ENCODE assay signal across 10 cellular contexts in genomic region chr10:96700477-96701099, GRCh38. TPM values are rescaled to one million over a fixed set of nuclear protein-coding genes. Genes with fewer than 3 reads are reported as not detected.
DNase-seq lines count a peak whose midpoint lies in the region; ATAC-seq and TF ChIP-seq lines count a peak whose summit lies in the region.
"Had no signal": no experiment of that assay in that cellular context is flagged by ENCODE, and none has a peak within 500 bp of the region (broad histone marks: within the 10 kb centered on the region; RNA-seq: fewer than 3 reads in every experiment).

No MANE protein-coding gene starts in this region.

- CTCF ChIA-PET in OCI-LY7 (lab: Charles Lee; ENCODE audit: unreplicated experiment) = no interaction called here
- CTCF ChIA-PET in activated CD8-positive, alpha-beta T cell treated with anti-CD3 and anti-CD28 coated beads for 36 hours (lab: Charles Lee) = no interaction called here

- POLR2A ChIA-PET in OCI-LY7 (lab: Charles Lee) = interaction anchor here (0.5 to 3.7 kb wide), 12 partner anchors 8 to 835 kb away, joined by 3 to 22 read pairs (median 4); no protein-coding TSS in a partner anchor
- POLR2A ChIA-PET in activated CD8-positive, alpha-beta T cell treated with anti-CD3 and anti-CD28 coated beads for 36 hours (lab: Charles Lee) = no interaction called here

- ATAC-seq in activated T-cell treated with anti-CD3 and anti-CD28 coated beads, Interleukin-2, amount 50 U/mL, for 4 hours = no peak
- no peak for ATAC-seq in activated T-cell treated with anti-CD3 and anti-CD28 coated beads, Interleukin-2, amount 50 U/mL, for 72 hours (replicated peaks in 1 of 2)
- ATAC-seq in HG02938 (IDR thresholded peaks at IDR 0.05; ENCODE audit: unreplicated experiment) = peak; percentile 66
- no peak for ATAC-seq in activated CD8-positive, alpha-beta T cell treated with anti-CD3 and anti-CD28 coated beads for 36 hours
- ATAC-seq: A549 had no signal

- BruUV-seq in OCI-LY7 (replicated peaks; lab: Mats Ljungman, UMichigan) = no TSS peak

- TF ChIP-seq EP300 in transverse colon (IDR thresholded peaks at IDR 0.05; ENCODE audit: low read depth) = no peak

- no peak overlapping the region; the same call in 1 of the 2 replicates for H2AFZ ChIP-seq in OCI-LY7 (ENCODE audit: low read length)

- H3K79me2 ChIP-seq in OCI-LY7 (ENCODE audit: insufficient read depth, low read depth, low read length) = peaks cover 100% of the 10 kb centered on the region

- no peaks in the 10 kb centered on the region for H3K9me3 Mint-ChIP-seq in activated T-cell treated with anti-CD3 and anti-CD28 coated beads, Interleukin-2, amount 50 U/mL, for 4 hours
- no peaks in the 10 kb centered on the region for H3K9me3 Mint-ChIP-seq in activated T-cell treated with anti-CD3 and anti-CD28 coated beads, Interleukin-2, amount 50 U/mL, for 72 hours
- no peaks in the 10 kb centered on the region for H3K9me3 Mint-ChIP-seq in activated CD8-positive, alpha-beta T cell treated with anti-CD3 and anti-CD28 coated beads for 36 hours

- peak overlapping the region; percentile 92 for H3K4me2 ChIP-seq in OCI-LY7 (ENCODE audit: low read length)
- H3K4me2 ChIP-seq: A549 had no signal

- H3K9me2 ChIP-seq in OCI-LY7 (ENCODE audit: insufficient read depth, low read length) = no peaks in the 10 kb centered on the region

- no peaks in the 10 kb centered on the region for H3K27me3 Mint-ChIP-seq in activated T-cell treated with anti-CD3 and anti-CD28 coated beads, Interleukin-2, amount 50 U/mL, for 4 hours (ENCODE audit: low read depth)
- no peaks in the 10 kb centered on the region for H3K27me3 Mint-ChIP-seq in activated T-cell treated with anti-CD3 and anti-CD28 coated beads, Interleukin-2, amount 50 U/mL, for 72 hours (ENCODE audit: low read depth)
- no peaks in the 10 kb centered on the region for H3K27me3 Mint-ChIP-seq in activated CD8-positive, alpha-beta T cell treated with anti-CD3 and anti-CD28 coated beads for 36 hours

- TF ChIP-seq CTCF in OCI-LY7 (conservative IDR thresholded peaks at IDR 0.05; ENCODE audit: low read length) = no peak
- no peak for TF ChIP-seq CTCF in transverse colon (IDR thresholded peaks at IDR 0.05)
- TF ChIP-seq CTCF in activated CD8-positive, alpha-beta T cell treated with anti-CD3 and anti-CD28 coated beads for 36 hours (IDR thresholded peaks at IDR 0.05) = no peak

- H3K9me3 ChIP-seq in OCI-LY7 (ENCODE audit: low read length) (no peaks in the 10 kb centered on the region), transverse colon (no peaks in the 10 kb centered on the region)
- H3K9me3 ChIP-seq: A549 had no signal

- no peaks in the 10 kb centered on the region for H3K27me3 ChIP-seq in transverse colon

- H3K4me3 ChIP-seq in OCI-LY7 (ENCODE audit: low read depth, low read length, poor library complexity, severe bottlenecking) = peak overlapping the region; percentile 75
- H3K4me3 ChIP-seq in transverse colon = no peak overlapping the region
- H3K4me3 ChIP-seq: A549, skin epidermis had no signal

- no peak overlapping the region for H3K27ac Mint-ChIP-seq in activated T-cell treated with anti-CD3 and anti-CD28 coated beads, Interleukin-2, amount 50 U/mL, for 72 hours
- H3K27ac Mint-ChIP-seq in activated CD8-positive, alpha-beta T cell treated with anti-CD3 and anti-CD28 coated beads for 36 hours = no peak overlapping the region

- H3K27ac ChIP-seq in OCI-LY7 (ENCODE audit: low read depth, low read length, poor library complexity, severe bottlenecking) (peak overlapping the region; percentile 96), transverse colon (peak overlapping the region in 3 of 4 donors; percentile 7 to 52 (median 7))
- H3K27ac ChIP-seq: A549 had no signal

- TF ChIP-seq POLR2A in transverse colon (IDR thresholded peaks at IDR 0.05) = no peak

- in situ Hi-C loops in transverse colon (cut with MboI; ENCODE audit: low pct_ligation_motif_present in 1 of 4, low pct_unique_long_range_greater_than_20kb in 1 of 4, low sequenced_read_pairs in 3 of 4) = no loop called here

- peaks cover 81% of the 10 kb centered on the region for H3K4me1 ChIP-seq in OCI-LY7 (ENCODE audit: insufficient read depth, low read length, poor library complexity, severe bottlenecking)
- peaks cover 0 to 1% (median 0%) of the 10 kb centered on the region in 4 donors for H3K4me1 ChIP-seq in transverse colon
- H3K4me1 ChIP-seq: A549 had no signal

- H3K36me3 Mint-ChIP-seq in activated T-cell treated with anti-CD3 and anti-CD28 coated beads, Interleukin-2, amount 50 U/mL, for 4 hours (ENCODE audit: insufficient read depth) = no peaks in the 10 kb centered on the region
- H3K36me3 Mint-ChIP-seq in activated T-cell treated with anti-CD3 and anti-CD28 coated beads, Interleukin-2, amount 50 U/mL, for 72 hours (ENCODE audit: insufficient read depth in 2 of 2) = no peaks in the 10 kb centered on the region
- H3K36me3 Mint-ChIP-seq in activated CD8-positive, alpha-beta T cell treated with anti-CD3 and anti-CD28 coated beads for 36 hours (ENCODE audit: low read depth) = no peaks in the 10 kb centered on the region

- intact Hi-C loops in OCI-LY7 (cut with micrococcal nuclease; ENCODE audit: unreplicated experiment) = loop anchor here (1.0 to 5.0 kb wide), 2 partner anchors 20 to 132 kb away; partner anchors contain the start of genes LCOR and PIK3AP1
- intact Hi-C loops in transverse colon (cut with DNase I; ENCODE audit: low total_unique reads) = no loop called here
- intact Hi-C loops in activated CD8-positive, alpha-beta T cell treated with anti-CD3 and anti-CD28 coated beads for 36 hours (cut with micrococcal nuclease) = no loop called here

- H3K4me3 Mint-ChIP-seq in activated T-cell treated with anti-CD3 and anti-CD28 coated beads, Interleukin-2, amount 50 U/mL, for 4 hours = peak overlapping the region; percentile 53
- no peak overlapping the region for H3K4me3 Mint-ChIP-seq in activated T-cell treated with anti-CD3 and anti-CD28 coated beads, Interleukin-2, amount 50 U/mL, for 72 hours
- no peak overlapping the region for H3K4me3 Mint-ChIP-seq in activated CD8-positive, alpha-beta T cell treated with anti-CD3 and anti-CD28 coated beads for 36 hours

- peaks cover 17% of the 10 kb centered on the region for H3K4me1 Mint-ChIP-seq in activated T-cell treated with anti-CD3 and anti-CD28 coated beads, Interleukin-2, amount 50 U/mL, for 4 hours (ENCODE audit: low read depth)
- peaks cover 12% of the 10 kb centered on the region for H3K4me1 Mint-ChIP-seq in activated T-cell treated with anti-CD3 and anti-CD28 coated beads, Interleukin-2, amount 50 U/mL, for 72 hours (ENCODE audit: low read depth)
- H3K4me1 Mint-ChIP-seq in activated CD8-positive, alpha-beta T cell treated with anti-CD3 and anti-CD28 coated beads for 36 hours (ENCODE audit: low read depth) = peaks cover 10% of the 10 kb centered on the region

- H3K36me3 ChIP-seq in OCI-LY7 (ENCODE audit: insufficient read depth, low read length) (peaks cover 68% of the 10 kb centered on the region), transverse colon (no peaks in the 10 kb centered on the region)

- DNase-seq in activated T-cell treated with anti-CD3 and anti-CD28 coated beads, Interleukin-2, amount 50 U/mL, for 4 hours = no peak
- no peak for DNase-seq in activated T-cell treated with anti-CD3 and anti-CD28 coated beads, Interleukin-2, amount 50 U/mL, for 72 hours
- peak; percentile 96 for DNase-seq in OCI-LY7 (ENCODE audit: low spot score)
- DNase-seq in transverse colon = peak; percentile 51
- no peak for DNase-seq in NCI-H1694 treated with DMSO at 0.1 percent for 48 hours (lab: John Stamatoyannopoulos, UW)
- DNase-seq in activated CD8-positive, alpha-beta T cell treated with anti-CD3 and anti-CD28 coated beads for 36 hours = no peak
- DNase-seq in NCI-H82 (lab: John Stamatoyannopoulos, UW) = no peak

- WGBS in transverse colon (ENCODE audit: low coverage in 1 of 2), 2 donors = 59 to 75% methylated on average over 3 to 12 of the region's 12 CpGs

- peaks cover 25% of the 10 kb centered on the region; the same call in 1 of the 2 replicates for H4K20me1 ChIP-seq in OCI-LY7 (ENCODE audit: insufficient read depth, low read length)

RNA-seq across cellular contexts. Expression of gene PIK3AP1, which starts 19.7 kb away (rescaled TPM):
- 1 to 10 TPM; 3.2 to 6.9 (median 5.7) TPM for total RNA-seq in activated T-cell treated with anti-CD3 and anti-CD28 coated beads, Interleukin-2, amount 50 U/mL, for 4 hours
- total RNA-seq in activated T-cell treated with anti-CD3 and anti-CD28 coated beads, Interleukin-2, amount 50 U/mL, for 72 hours = 10 to 100 TPM in 1 of 2 donors, 1 to 10 TPM in 1; 5.1 to 20.6 TPM
- total RNA-seq in OCI-LY7 (2014; rRNA removed; shearing (Covaris generic)) = 132 and 152 TPM in 2 replicates
- total RNA-seq in OCI-LY7 (2022) (111 and 140 TPM in 2 replicates), transverse colon (10 to 100 TPM in 3 of 4 donors, 1 to 10 TPM in 1; 6.4 to 42.6 (median 16.3) TPM)
- 1 to 10 TPM; 4.1 to 4.7 TPM for total RNA-seq in activated CD8-positive, alpha-beta T cell treated with anti-CD3 and anti-CD28 coated beads for 36 hours

Comparison
In these comparisons a context has a peak if more than half of its experiments do, and no peak if none do; other contexts are left out.
1. DNase-seq: peak in OCI-LY7 (single experiment) and transverse colon (single experiment); none in activated T-cell treated with anti-CD3 and anti-CD28 coated beads, Interleukin-2, amount 50 U/mL, for 4 hours (single experiment), activated T-cell treated with anti-CD3 and anti-CD28 coated beads, Interleukin-2, amount 50 U/mL, for 72 hours (0 of 2), NCI-H1694 treated with DMSO at 0.1 percent for 48 hours (single experiment), activated CD8-positive, alpha-beta T cell treated with anti-CD3 and anti-CD28 coated beads for 36 hours (single experiment) and NCI-H82 (single experiment).